8 cellular contexts compared by ENCODE assay signal in the genomic region with DNA sequence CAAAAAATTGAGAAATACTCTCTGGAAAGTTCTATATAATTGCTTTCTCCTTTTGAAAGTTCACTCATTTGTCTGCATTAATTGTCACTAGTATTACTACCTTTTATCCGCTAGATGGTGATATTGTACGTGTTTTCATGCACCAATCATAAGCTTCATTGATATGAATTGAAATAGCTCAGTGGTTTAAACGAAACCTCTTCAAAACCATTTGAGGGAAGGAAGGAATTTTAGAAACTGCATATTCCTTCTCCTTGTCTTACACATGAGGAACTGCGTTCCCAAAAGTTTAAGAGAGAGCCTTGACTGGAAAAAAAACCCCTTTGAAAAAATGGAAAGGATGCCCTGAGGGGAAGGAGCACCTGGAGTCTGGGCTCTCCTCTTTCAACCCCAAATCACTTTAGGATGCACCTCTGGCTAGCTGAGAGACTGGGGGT.
DNase-seq lines count a peak whose midpoint lies in the region; ATAC-seq and TF ChIP-seq lines count a peak whose summit lies in the region.

No MANE protein-coding gene starts in this region.

- H2AFZ ChIP-seq in osteoblast (ENCODE audit: low read length), result no peak overlapping the region

- no peaks in the 10 kb centered on the region for H3K4me1 ChIP-seq in esophagus squamous epithelium
- H3K4me1 ChIP-seq in osteoblast (ENCODE audit: insufficient read depth, low read length), result peaks cover 7% of the 10 kb centered on the region

- no peak overlapping the region for H3K4me2 ChIP-seq in osteoblast (ENCODE audit: insufficient read depth, low read length)

- intact Hi-C loops in esophagus squamous epithelium (cut with DNase I), result no loop called here

- no peaks in the 10 kb centered on the region for H4K20me1 ChIP-seq in osteoblast (ENCODE audit: insufficient read depth, low read length)

- H3K9me3 ChIP-seq in esophagus squamous epithelium, result no peaks in the 10 kb centered on the region
- no peaks in the 10 kb centered on the region for H3K9me3 ChIP-seq in osteoblast (ENCODE audit: low read depth, low read length)

- ATAC-seq in GM19455 (IDR thresholded peaks at IDR 0.05; ENCODE audit: unreplicated experiment) (peak; percentile 79), HG03520 (IDR thresholded peaks at IDR 0.05; ENCODE audit: unreplicated experiment) (peak; percentile 72)

- DNase-seq in G401 (ENCODE audit: low spot score) (peak; percentile 43), SHP77 treated with DMSO at 0.1 percent for 48 hours (lab: John Stamatoyannopoulos, UW) (peak; percentile 26), esophagus squamous epithelium (lab: John Stamatoyannopoulos, UW) (no peak), osteoblast (ENCODE audit: insufficient read length, low spot score, missing footprints) (peak; percentile 56)
- no peak for DNase-seq in activated naive CD4-positive, alpha-beta T cell treated with anti-CD3 and anti-CD28 coated beads, Interleukin-2, amount 50 U/mL, for 16 hours
- DNase-seq in stimulated activated CD4-positive, alpha-beta T cell treated with anti-CD3 and anti-CD28 coated beads, Interleukin-12 subunit alpha, Interleukin-12 subunit beta, amount 100 ng/mL, for 4 hours, result no peak

- TF ChIP-seq CTCF in esophagus squamous epithelium (IDR thresholded peaks at IDR 0.05) (peak; percentile 14 to 73 (median 62)), osteoblast (IDR thresholded peaks at IDR 0.05; ENCODE audit: extremely low read depth, low read depth, low read length) (peak; percentile 64)

- no peaks in the 10 kb centered on the region for H3K36me3 ChIP-seq in esophagus squamous epithelium
- no peaks in the 10 kb centered on the region for H3K36me3 ChIP-seq in osteoblast (ENCODE audit: insufficient read depth, low read length)

- no peak overlapping the region for H3K4me3 ChIP-seq in esophagus squamous epithelium
- no peak overlapping the region for H3K4me3 ChIP-seq in osteoblast (ENCODE audit: insufficient read depth, low read length)

- in situ Hi-C loops in G401 (cut with HindIII; ENCODE audit: low sequenced_read_pairs), result no loop called here

- TF ChIP-seq POLR2A in esophagus squamous epithelium (IDR thresholded peaks at IDR 0.05), result no peak

- H3K79me2 ChIP-seq in osteoblast (ENCODE audit: insufficient read depth, low read length), result no peaks in the 10 kb centered on the region

- H3K27me3 ChIP-seq in esophagus squamous epithelium (peaks cover 0 to 12% (median 0%) of the 10 kb centered on the region in 4 donors), osteoblast (ENCODE audit: insufficient read depth, low read length) (no peaks in the 10 kb centered on the region)

- H3K27ac ChIP-seq in esophagus squamous epithelium, result no peak overlapping the region
- H3K27ac ChIP-seq in osteoblast (ENCODE audit: low read depth, low read length), result no peak overlapping the region

- WGBS in esophagus squamous epithelium, 2 donors, result 0% methylated on average over 4 of the region's 4 CpGs

Comparison
In these comparisons a context has a peak if more than half of its experiments do, and no peak if none do; other contexts are left out.
1. DNase-seq: peak in G401 (single experiment), SHP77 treated with DMSO at 0.1 percent for 48 hours (single experiment) and osteoblast (single experiment); none in esophagus squamous epithelium (single experiment), activated naive CD4-positive, alpha-beta T cell treated with anti-CD3 and anti-CD28 coated beads, Interleukin-2, amount 50 U/mL, for 16 hours (single experiment) and stimulated activated CD4-positive, alpha-beta T cell treated with anti-CD3 and anti-CD28 coated beads, Interleukin-12 subunit alpha, Interleukin-12 subunit beta, amount 100 ng/mL, for 4 hours (single experiment).